Comparison of ENCODE assay signal across 27 cellular contexts in genomic region chr6:113731528-113731927, GRCh38.
"Had no signal": no experiment of that assay in that cellular context is flagged by ENCODE, and none has a peak within 500 bp of the region (broad histone marks: within the 10 kb centered on the region; RNA-seq: fewer than 3 reads in every experiment).

No MANE protein-coding gene starts in this region.

- H3K27me3 ChIP-seq: esophagus squamous epithelium, heart right ventricle, neutrophil, sigmoid colon, stomach, thyroid gland, upper lobe of right lung had no signal

- H3K9me3 Mint-ChIP-seq: activated CD8-positive, alpha-beta T cell treated with anti-CD3 and anti-CD28 coated beads for 36 hours; activated T-helper 2 cell treated with anti-CD3 and anti-CD28 coated beads, Interferon-gamma antibody, Interleukin-2, Interleukin-4, amounts not matched to agents 10 μg/mL and 5 μg/mL and 100 μg/mL, durations not matched to agents 14 hours and 24 hours and 36 hours; central memory CD8-positive, alpha-beta T cell; stimulated activated memory B cell treated with anti-CD40 and anti-IgM and Interleukin-4, amounts not matched to agents 10 μg/mL and 1 μg/mL and 100 μg/mL, for 72 hours had no signal

- H3K4me3 ChIP-seq: esophagus squamous epithelium, heart right ventricle, sigmoid colon, smooth muscle cell, stomach, thyroid gland, upper lobe of right lung had no signal

- H3K27ac Mint-ChIP-seq: activated CD8-positive, alpha-beta T cell treated with anti-CD3 and anti-CD28 coated beads for 36 hours; activated naive CD4-positive, alpha-beta T cell treated with anti-CD3 and anti-CD28 coated beads, Interleukin-2, amount 50 U/mL, for 24 hours; activated T-helper 2 cell treated with anti-CD3 and anti-CD28 coated beads, Interferon-gamma antibody, Interleukin-2, Interleukin-4, amounts not matched to agents 10 μg/mL and 5 μg/mL and 100 μg/mL, durations not matched to agents 14 hours and 24 hours and 36 hours; naive thymus-derived CD4-positive, alpha-beta T cell; progenitor cell of endocrine pancreas; stimulated activated memory B cell treated with anti-CD40 and anti-IgM and Interleukin-4, amounts not matched to agents 10 μg/mL and 1 μg/mL and 100 μg/mL, for 72 hours; T-helper 17 cell had no signal

- DNase-seq: activated CD4-positive, alpha-beta T cell treated with anti-CD3 and anti-CD28 coated beads for 1 hour; activated CD4-positive, alpha-beta T cell treated with anti-CD3 and anti-CD28 coated beads, Interleukin-2, amount 50 U/mL, for 1 hour; activated CD8-positive, alpha-beta T cell treated with anti-CD3 and anti-CD28 coated beads for 36 hours; activated T-cell treated with anti-CD3 and anti-CD28 coated beads, Interleukin-2, amount 50 U/mL, for 48 hours; effector CD4-positive, alpha-beta T cell; esophagus squamous epithelium; foreskin melanocyte; heart right ventricle; left ventricle myocardium superior; naive thymus-derived CD4-positive, alpha-beta T cell; sigmoid colon; stimulated activated CD4-positive, alpha-beta T cell treated with anti-CD3 and anti-CD28 coated beads, Interleukin-1b, Interleukin-23, amount 100 ng/mL, for 48 hours; stimulated activated CD4-positive, alpha-beta T cell treated with anti-CD3 and anti-CD28 coated beads, Interleukin-4, amount 100 ng/mL, for 4 hours; stimulated activated CD8-positive, alpha-beta memory T cell treated with anti-CD3 and anti-CD28 coated beads, Interleukin-4, amount 100 ng/mL, for 48 hours; stomach; T-helper 17 cell; T1000; thyroid gland; upper lobe of right lung had no signal

- H3K27me3 Mint-ChIP-seq: central memory CD8-positive, alpha-beta T cell; progenitor cell of endocrine pancreas; stimulated activated memory B cell treated with anti-CD40 and anti-IgM and Interleukin-4, amounts not matched to agents 10 μg/mL and 1 μg/mL and 100 μg/mL, for 72 hours had no signal

- H3K36me3 Mint-ChIP-seq: activated naive CD4-positive, alpha-beta T cell treated with anti-CD3 and anti-CD28 coated beads, Interleukin-2, amount 50 U/mL, for 24 hours; naive thymus-derived CD4-positive, alpha-beta T cell; stimulated activated memory B cell treated with anti-CD40 and anti-IgM and Interleukin-4, amounts not matched to agents 10 μg/mL and 1 μg/mL and 100 μg/mL, for 72 hours had no signal

- H3K36me3 ChIP-seq: esophagus squamous epithelium, heart right ventricle, neutrophil, sigmoid colon, stomach, thyroid gland, upper lobe of right lung had no signal

- H3K27ac ChIP-seq: epithelial cell of prostate, esophagus squamous epithelium, neutrophil, thyroid gland, upper lobe of right lung had no signal

- H3K4me3 Mint-ChIP-seq: activated CD8-positive, alpha-beta T cell treated with anti-CD3 and anti-CD28 coated beads for 36 hours; activated naive CD4-positive, alpha-beta T cell treated with anti-CD3 and anti-CD28 coated beads, Interleukin-2, amount 50 U/mL, for 24 hours; central memory CD8-positive, alpha-beta T cell; naive thymus-derived CD4-positive, alpha-beta T cell; stimulated activated memory B cell treated with anti-CD40 and anti-IgM and Interleukin-4, amounts not matched to agents 10 μg/mL and 1 μg/mL and 100 μg/mL, for 72 hours; T-helper 17 cell had no signal

- H3K4me1 Mint-ChIP-seq: activated naive CD4-positive, alpha-beta T cell treated with anti-CD3 and anti-CD28 coated beads, Interleukin-2, amount 50 U/mL, for 24 hours; central memory CD8-positive, alpha-beta T cell; T-helper 17 cell had no signal

- H3K4me1 ChIP-seq: upper lobe of right lung had no signal

- ATAC-seq: activated CD8-positive, alpha-beta T cell treated with anti-CD3 and anti-CD28 coated beads for 36 hours; naive thymus-derived CD4-positive, alpha-beta T cell; stimulated activated memory B cell treated with anti-CD40 and anti-IgM and Interleukin-4, amounts not matched to agents 10 μg/mL and 1 μg/mL and 100 μg/mL, for 72 hours; T-helper 17 cell; upper lobe of right lung had no signal

- H3K9me3 ChIP-seq: esophagus squamous epithelium, heart right ventricle, neutrophil, sigmoid colon, stomach, thyroid gland, upper lobe of right lung had no signal
